Comparison of ENCODE assay signal across 8 cellular contexts in genomic region chr17:49260011-49260921, GRCh38. TPM values are rescaled to one million over a fixed set of nuclear protein-coding genes. Genes with fewer than 3 reads are reported as not detected.
DNase-seq lines count a peak whose midpoint lies in the region; ATAC-seq and TF ChIP-seq lines count a peak whose summit lies in the region.

No MANE protein-coding gene starts in this region.

- H3K27me3 ChIP-seq in GM23248 (replicated peaks; ENCODE audit: insufficient read depth) (no peaks in the 10 kb centered on the region), neural cell (ENCODE audit: insufficient read depth, low read depth, low read length) (peaks cover 23% of the 10 kb centered on the region)

- peak; percentile 77 for DNase-seq in A172 (ENCODE audit: low spot score)
- peak; percentile 96 for DNase-seq in GM23248
- DNase-seq in RPMI8226, result peak; percentile 24
- DNase-seq in activated effector memory CD4-positive, alpha-beta T cell treated with anti-CD3 and anti-CD28 coated beads, Interleukin-2, amount 50 U/mL, for 16 hours, result peak; percentile 85
- DNase-seq in foreskin fibroblast, result peak; percentile 87 to 88
- DNase-seq in stimulated activated naive CD8-positive, alpha-beta T cell treated with anti-CD3 and anti-CD28 coated beads, Interleukin-15, amount 100 ng/mL, for 72 hours, result peak; percentile 55 to 58

- H3K9me3 ChIP-seq in GM23248 (ENCODE audit: low read depth), result no peaks in the 10 kb centered on the region
- H3K9me3 ChIP-seq in neural cell (ENCODE audit: low read length), result no peaks in the 10 kb centered on the region

- in situ Hi-C loops in GM23248 (cut with MboI), result no loop called here

- H4K20me1 ChIP-seq in GM23248 (ENCODE audit: insufficient read depth) (no peaks in the 10 kb centered on the region), neural cell (ENCODE audit: insufficient read depth) (no peaks in the 10 kb centered on the region)

- H3K27ac Mint-ChIP-seq in stimulated activated naive CD8-positive, alpha-beta T cell treated with anti-CD3 and anti-CD28 coated beads, Interleukin-15, amount 100 ng/mL, for 72 hours, result peak overlapping the region; percentile 71 to 82

- H3K79me2 ChIP-seq in GM23248 (ENCODE audit: insufficient read depth) (no peaks in the 10 kb centered on the region), neural cell (replicated peaks; ENCODE audit: insufficient read depth, low read length) (no peaks in the 10 kb centered on the region)

- H3K9ac ChIP-seq in GM23248 (peak overlapping the region; percentile 88), neural cell (ENCODE audit: low read length) (peak overlapping the region; percentile 9)

- H3K4me2 ChIP-seq in GM23248 (ENCODE audit: unreplicated experiment) (peak overlapping the region; percentile 79), neural cell (ENCODE audit: low read length) (no peak overlapping the region)

- no peaks in the 10 kb centered on the region; the same call in 1 of the 2 replicates for H3K4me1 ChIP-seq in GM23248 (ENCODE audit: insufficient read depth)

- TF ChIP-seq CTCF in foreskin fibroblast (IDR thresholded peaks at IDR 0.05; ENCODE audit: low read depth, low read length), result no peak
- TF ChIP-seq CTCF in neural cell (IDR thresholded peaks at IDR 0.05; ENCODE audit: poor library complexity, severe bottlenecking), result no peak

- H3K9me3 Mint-ChIP-seq in stimulated activated naive CD8-positive, alpha-beta T cell treated with anti-CD3 and anti-CD28 coated beads, Interleukin-15, amount 100 ng/mL, for 72 hours, result no peaks in the 10 kb centered on the region

- no peak for TF ChIP-seq RAD21 in neural cell (conservative IDR thresholded peaks at IDR 0.05)

- 2% methylated on average over 46 to 65 of the region's 82 CpGs for WGBS in GM23248 (ENCODE audit: low coverage in 1 of 2, low lambda C conversion rate in 2 of 2, missing lambda C conversion rate in 2 of 2), 2 experiments

- peak overlapping the region; percentile 91 for H2AFZ ChIP-seq in GM23248
- no peak overlapping the region for H2AFZ ChIP-seq in neural cell (ENCODE audit: low read depth, low read length)

- no peaks in the 10 kb centered on the region for H3K9me2 ChIP-seq in GM23248 (ENCODE audit: insufficient read depth)
- H3K9me2 ChIP-seq in neural cell (ENCODE audit: insufficient read depth, low read length), result no peaks in the 10 kb centered on the region

- H3K4me1 Mint-ChIP-seq in stimulated activated naive CD8-positive, alpha-beta T cell treated with anti-CD3 and anti-CD28 coated beads, Interleukin-15, amount 100 ng/mL, for 72 hours, result peaks cover 10% of the 10 kb centered on the region

- no peak for TF ChIP-seq EP300 in neural cell (conservative IDR thresholded peaks at IDR 0.05; ENCODE audit: poor library complexity, severe bottlenecking)

- H3K27ac ChIP-seq in GM23248, result peak overlapping the region; percentile 84
- H3K27ac ChIP-seq in neural cell (ENCODE audit: low read length), result no peak overlapping the region

- H3K36me3 ChIP-seq in GM23248 (ENCODE audit: low read depth) (no peaks in the 10 kb centered on the region), neural cell (ENCODE audit: insufficient read depth, low read length) (no peaks in the 10 kb centered on the region)

- ATAC-seq in stimulated activated naive CD8-positive, alpha-beta T cell treated with anti-CD3 and anti-CD28 coated beads, Interleukin-15, amount 100 ng/mL, for 72 hours, result peak; percentile 90
- ATAC-seq in HG02678 (IDR thresholded peaks at IDR 0.05; ENCODE audit: unreplicated experiment), result no peak

- H3K4me3 ChIP-seq in GM23248 (peak overlapping the region; percentile 79), foreskin fibroblast (ENCODE audit: low read depth in 1 of 2, low read length in 2 of 2) (peak overlapping the region; percentile 32 to 56), neural cell (ENCODE audit: low read length) (peak overlapping the region; percentile 58)

- peak overlapping the region; percentile 86 to 88 for H3K4me3 Mint-ChIP-seq in stimulated activated naive CD8-positive, alpha-beta T cell treated with anti-CD3 and anti-CD28 coated beads, Interleukin-15, amount 100 ng/mL, for 72 hours

- H3F3A ChIP-seq in GM23248 (ENCODE audit: insufficient read depth) (0 out of 2 replicates have a peak, but pooled peaks cover 3% of the 10 kb centered on the region), neural cell (ENCODE audit: insufficient read depth, low read length, poor library complexity, severe bottlenecking) (no peaks in the 10 kb centered on the region)

- H3K27me3 Mint-ChIP-seq in stimulated activated naive CD8-positive, alpha-beta T cell treated with anti-CD3 and anti-CD28 coated beads, Interleukin-15, amount 100 ng/mL, for 72 hours, result peaks cover 15% of the 10 kb centered on the region

TF ChIP-seq in neural cell, 6 proteins besides CTCF, POLR2A, EP300 and RAD21:
- TF ChIP-seq POLR2AphosphoS5 (IDR thresholded peaks at IDR 0.05), result no peak
- TF ChIP-seq REST (IDR thresholded peaks at IDR 0.05; ENCODE audit: borderline replicate concordance), result no peak
- TF ChIP-seq TAF1 (IDR thresholded peaks at IDR 0.05; ENCODE audit: low read depth), result no peak
- no peak for TF ChIP-seq MXI1 (conservative IDR thresholded peaks at IDR 0.05; ENCODE audit: poor library complexity, severe bottlenecking)
- no peak for TF ChIP-seq SMC3 (conservative IDR thresholded peaks at IDR 0.05; ENCODE audit: poor library complexity)
- no peak for TF ChIP-seq EZH2 (IDR thresholded peaks at IDR 0.05; ENCODE audit: borderline replicate concordance, insufficient read depth, low read length, poor library complexity, severe bottlenecking)

RNA-seq across cellular contexts. Expression of gene PHOSPHO1, which starts 29.7 kb away (rescaled TPM):
- 0.22 TPM in 1 of 2 replicates, not detected in the other for total RNA-seq in A172 (2014; rRNA removed; shearing (Covaris generic))
- not detected in 2 replicates for total RNA-seq in GM23248 (2014; rRNA removed; shearing (Covaris generic))
- not detected in 2 replicates for polyA plus RNA-seq in GM23248 (2016; fragmentation: Nextera tagmentation; extraction: Ambion mirVana)
- polyA plus RNA-seq in neural cell, result not detected in 2 replicates
- polyA minus RNA-seq in neural cell, result not detected in 2 replicates

RNA-seq across cellular contexts. Expression of gene ABI3, which starts 49.8 kb away (rescaled TPM):
- 0.07 and 0.41 TPM in 2 replicates for total RNA-seq in A172 (2014; rRNA removed; shearing (Covaris generic))
- not detected in 2 replicates for total RNA-seq in GM23248 (2014; rRNA removed; shearing (Covaris generic))
- 0.37 TPM in 1 of 2 replicates, not detected in the other for polyA plus RNA-seq in GM23248 (2016; fragmentation: Nextera tagmentation; extraction: Ambion mirVana)
- not detected in 2 replicates for polyA plus RNA-seq in neural cell
- not detected in 2 replicates for polyA minus RNA-seq in neural cell

RNA-seq across cellular contexts. Expression of gene GNGT2, which starts 49.9 kb away (rescaled TPM):
- not detected in 2 replicates for total RNA-seq in A172 (2014; rRNA removed; shearing (Covaris generic))
- not detected in 2 replicates for total RNA-seq in GM23248 (2014; rRNA removed; shearing (Covaris generic))
- polyA plus RNA-seq in GM23248 (2016; fragmentation: Nextera tagmentation; extraction: Ambion mirVana), result not detected in 2 replicates
- not detected in 2 replicates for polyA plus RNA-seq in neural cell
- not detected in 2 replicates for polyA minus RNA-seq in neural cell

Comparison
In these comparisons a context has a peak if more than half of its experiments do, and no peak if none do; other contexts are left out.
1. DNase-seq: peak in every context shown above with its lines; median percentile 96 in GM23248; 88 in foreskin fibroblast; 85 in activated effector memory CD4-positive, alpha-beta T cell treated with anti-CD3 and anti-CD28 coated beads, Interleukin-2, amount 50 U/mL, for 16 hours; 77 in A172; 56 in stimulated activated naive CD8-positive, alpha-beta T cell treated with anti-CD3 and anti-CD28 coated beads, Interleukin-15, amount 100 ng/mL, for 72 hours; 24 in RPMI8226.